Comparison of ENCODE assay signal across 23 cellular contexts in the genomic region with DNA sequence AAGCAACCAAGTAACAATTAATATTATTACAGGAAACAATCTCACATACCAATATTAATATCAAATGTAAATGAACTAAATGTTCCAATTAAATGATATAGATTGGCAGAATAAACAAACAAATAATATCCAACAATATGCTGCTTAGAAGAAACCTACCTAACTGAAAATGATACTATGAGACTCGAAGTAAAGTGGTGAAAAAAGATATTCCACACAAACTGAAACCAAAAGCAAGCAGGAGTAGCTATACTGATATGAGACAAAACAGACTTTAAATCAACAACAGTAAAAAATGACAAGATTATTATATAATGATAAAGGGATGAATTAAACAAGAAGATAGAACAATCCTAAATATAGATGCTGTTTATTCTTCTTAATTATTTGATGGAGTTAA.
DNase-seq lines count a peak whose midpoint lies in the region; ATAC-seq, FAIRE-seq and TF ChIP-seq lines count a peak whose summit lies in the region.
"Had no signal": no experiment of that assay in that cellular context is flagged by ENCODE, and none has a peak within 500 bp of the region (broad histone marks: within the 10 kb centered on the region; RNA-seq: fewer than 3 reads in every experiment).

No MANE protein-coding gene starts in this region.

- no peaks in the 10 kb centered on the region for H3K9me3 ChIP-seq in pancreas
- no peaks in the 10 kb centered on the region for H3K9me3 ChIP-seq in CD4-positive, alpha-beta memory T cell (ENCODE audit: control insufficient read depth in 1 of 2, low read length in 2 of 2)
- H3K9me3 ChIP-seq in MG63 = no peaks in the 10 kb centered on the region
- H3K9me3 ChIP-seq: SK-N-SH had no signal

- POLR2A ChIA-PET in CD4-positive, alpha-beta memory T cell (lab: Charles Lee; ENCODE audit: partially characterized antibody) = no interaction called here

- no peak overlapping the region for H3K27ac Mint-ChIP-seq in CD4-positive, alpha-beta memory T cell
- H3K27ac Mint-ChIP-seq in activated CD4-positive, alpha-beta T cell treated with anti-CD3 and anti-CD28 coated beads, Interleukin-2, amount 10 ng/mL, durations not matched to agents 24 days and 14 days = no peak overlapping the region
- H3K27ac Mint-ChIP-seq: CD14-positive monocyte, T-cell had no signal

- DNase-seq in pancreas = no peak
- DNase-seq in CD4-positive, alpha-beta memory T cell = no peak
- no peak for DNase-seq in activated CD4-positive, alpha-beta T cell treated with anti-CD3 and anti-CD28 coated beads, Interleukin-2, amount 10 ng/mL, durations not matched to agents 24 days and 14 days
- no peak for DNase-seq in MG63
- DNase-seq: DMS 273 treated with DMSO at 0.1 percent for 48 hours; DND-41; IMR-90; NCI-H1092; NCI-H146; NCI-H2029 treated with DMSO at 0.1 percent for 48 hours; NCI-H2171 treated with DMSO at 0.1 percent for 48 hours; NCI-H446; NCI-H69; NK-92 treated with Interleukin-12 subunit alpha and Interleukin-12 subunit beta, amount 100 ng/mL, for 24 hours; SHP77 treated with DMSO at 0.1 percent for 48 hours; SK-N-SH; T-cell had no signal

- H3K9me3 Mint-ChIP-seq in CD4-positive, alpha-beta memory T cell = peaks cover 0 to 8% (median under 1%) of the 10 kb centered on the region in 8 donors
- H3K9me3 Mint-ChIP-seq in activated CD4-positive, alpha-beta T cell treated with anti-CD3 and anti-CD28 coated beads, Interleukin-2, amount 10 ng/mL, durations not matched to agents 24 days and 14 days = no peaks in the 10 kb centered on the region

- H3K36me3 ChIP-seq in pancreas (no peaks in the 10 kb centered on the region), MG63 (no peaks in the 10 kb centered on the region)
- no peaks in the 10 kb centered on the region for H3K36me3 ChIP-seq in CD4-positive, alpha-beta memory T cell (ENCODE audit: insufficient read depth, low read length)

- FAIRE-seq in pancreas (lab: Jason Lieb, UNC) = peak; percentile 89
- FAIRE-seq: H54, HTR-8/SVneo had no signal

- H3K4me1 Mint-ChIP-seq in CD4-positive, alpha-beta memory T cell = no peaks in the 10 kb centered on the region
- H3K4me1 Mint-ChIP-seq in activated CD4-positive, alpha-beta T cell treated with anti-CD3 and anti-CD28 coated beads, Interleukin-2, amount 10 ng/mL, durations not matched to agents 24 days and 14 days = no peaks in the 10 kb centered on the region
- H3K4me1 Mint-ChIP-seq: CD14-positive monocyte, T-cell had no signal

- no peak overlapping the region for H3K4me3 Mint-ChIP-seq in CD4-positive, alpha-beta memory T cell
- no peak overlapping the region for H3K4me3 Mint-ChIP-seq in activated CD4-positive, alpha-beta T cell treated with anti-CD3 and anti-CD28 coated beads, Interleukin-2, amount 10 ng/mL, durations not matched to agents 24 days and 14 days
- H3K4me3 Mint-ChIP-seq: CD14-positive monocyte, T-cell had no signal

- intact Hi-C loops in pancreas (cut with DNase I) = no loop called here
- intact Hi-C loops in CD4-positive, alpha-beta memory T cell (cut with micrococcal nuclease) = no loop called here
- intact Hi-C loops in activated CD4-positive, alpha-beta T cell treated with anti-CD3 and anti-CD28 coated beads, Interleukin-2, amount 10 ng/mL, durations not matched to agents 24 days and 14 days (cut with micrococcal nuclease) = no loop called here

- no peak overlapping the region for H3K27ac ChIP-seq in pancreas
- no peak overlapping the region for H3K27ac ChIP-seq in CD4-positive, alpha-beta memory T cell (ENCODE audit: low read depth, low read length)

- H3K36me3 Mint-ChIP-seq in CD4-positive, alpha-beta memory T cell = no peaks in the 10 kb centered on the region
- no peaks in the 10 kb centered on the region for H3K36me3 Mint-ChIP-seq in activated CD4-positive, alpha-beta T cell treated with anti-CD3 and anti-CD28 coated beads, Interleukin-2, amount 10 ng/mL, durations not matched to agents 24 days and 14 days (ENCODE audit: low read depth)
- H3K36me3 Mint-ChIP-seq: CD14-positive monocyte, T-cell had no signal

- H3K4me3 ChIP-seq in pancreas = no peak overlapping the region
- no peak overlapping the region for H3K4me3 ChIP-seq in CD4-positive, alpha-beta memory T cell (ENCODE audit: low read length in 2 of 2)
- H3K4me3 ChIP-seq in MG63 = no peak overlapping the region

- no peak for TF ChIP-seq CTCF in pancreas (IDR thresholded peaks at IDR 0.05)

- no peaks in the 10 kb centered on the region for H3K27me3 Mint-ChIP-seq in CD4-positive, alpha-beta memory T cell
- H3K27me3 Mint-ChIP-seq in activated CD4-positive, alpha-beta T cell treated with anti-CD3 and anti-CD28 coated beads, Interleukin-2, amount 10 ng/mL, durations not matched to agents 24 days and 14 days = no peaks in the 10 kb centered on the region

- peak; percentile 61 for ATAC-seq in GM18511 (IDR thresholded peaks at IDR 0.05; ENCODE audit: unreplicated experiment)
- ATAC-seq in GM21390 (IDR thresholded peaks at IDR 0.05; ENCODE audit: unreplicated experiment) = peak; percentile 65
- peak; percentile 65 for ATAC-seq in HG03378 (IDR thresholded peaks at IDR 0.05; ENCODE audit: unreplicated experiment)
- no peak for ATAC-seq in pancreas
- ATAC-seq: T-cell had no signal

- 15 to 41% methylated on average over 1 of the region's 1 CpG for WGBS in pancreas, 2 donors

- H3K4me1 ChIP-seq in pancreas = no peaks in the 10 kb centered on the region
- no peaks in the 10 kb centered on the region for H3K4me1 ChIP-seq in CD4-positive, alpha-beta memory T cell (ENCODE audit: insufficient read depth, low read length)

- no peaks in the 10 kb centered on the region for H3K27me3 ChIP-seq in pancreas
- no peaks in the 10 kb centered on the region for H3K27me3 ChIP-seq in CD4-positive, alpha-beta memory T cell (ENCODE audit: insufficient read depth, low read length)
- no peaks in the 10 kb centered on the region for H3K27me3 ChIP-seq in MG63

- CTCF ChIA-PET in CD4-positive, alpha-beta memory T cell (lab: Charles Lee; ENCODE audit: partially characterized antibody) = no interaction called here

Comparison
In these comparisons a context has a peak if more than half of its experiments do, and no peak if none do; other contexts are left out.
1. ATAC-seq: peak in GM18511 (single experiment), GM21390 (single experiment) and HG03378 (single experiment); none in pancreas (0 of 4).